Comparison of ENCODE assay signal across 9 cellular contexts in genomic region chr12:67457799-67458680, GRCh38.
DNase-seq lines count a peak whose midpoint lies in the region; ATAC-seq and TF ChIP-seq lines count a peak whose summit lies in the region.
"Had no signal": no experiment of that assay in that cellular context is flagged by ENCODE, and none has a peak within 500 bp of the region (broad histone marks: within the 10 kb centered on the region; RNA-seq: fewer than 3 reads in every experiment).

No MANE protein-coding gene starts in this region.

- H3K27ac ChIP-seq in OCI-LY1 (ENCODE audit: low read depth, low read length, poor library complexity, severe bottlenecking) (no peak overlapping the region), skeletal muscle tissue (ENCODE audit: low read depth, low read length) (peak overlapping the region; percentile 73)

- peak; percentile 12 for DNase-seq in GM13976 (ENCODE audit: low spot score)
- DNase-seq in foreskin fibroblast: peak in 1 of 2 donors; percentile 25
- no peak for DNase-seq in activated T-cell treated with anti-CD3 and anti-CD28 coated beads for 4 hours
- DNase-seq: cerebellar nuclear complex had no signal

- no peaks in the 10 kb centered on the region for H3F3A ChIP-seq in OCI-LY1 (ENCODE audit: insufficient read depth, low read length)

- H3K9me3 ChIP-seq in OCI-LY1 (ENCODE audit: low read length) (no peaks in the 10 kb centered on the region), skeletal muscle tissue (ENCODE audit: control insufficient read depth in 3 of 3, low read length in 3 of 3) (no peaks in the 10 kb centered on the region)

- no peak for ATAC-seq in HG02938 (IDR thresholded peaks at IDR 0.05; ENCODE audit: unreplicated experiment)
- no peak for ATAC-seq in GM21786 (IDR thresholded peaks at IDR 0.05; ENCODE audit: unreplicated experiment)
- no peak for ATAC-seq in HG03108 (IDR thresholded peaks at IDR 0.05; ENCODE audit: unreplicated experiment)

- H3K27me3 ChIP-seq in OCI-LY1 (ENCODE audit: insufficient read depth, low read length) (no peaks in the 10 kb centered on the region), skeletal muscle tissue (ENCODE audit: control insufficient read depth in 3 of 3, insufficient read depth in 3 of 3, low read length in 3 of 3) (no peaks in the 10 kb centered on the region)

- TF ChIP-seq CTCF in GM13976 (IDR thresholded peaks at IDR 0.05; ENCODE audit: borderline replicate concordance, control extremely low read depth, extremely low read depth, insufficient read depth, missing control alignments) (peak; percentile 13), OCI-LY1 (IDR thresholded peaks at IDR 0.05; ENCODE audit: low read length) (0 out of 2 replicates have a peak, but pooled peaks have one; percentile 18), foreskin fibroblast (IDR thresholded peaks at IDR 0.05; ENCODE audit: low read depth, low read length) (peak; percentile 11)

- H3K4me2 ChIP-seq in OCI-LY1 (ENCODE audit: low read length): no peak overlapping the region

- H3K79me2 ChIP-seq in OCI-LY1 (ENCODE audit: insufficient read depth, low read length): no peaks in the 10 kb centered on the region

- H3K4me1 ChIP-seq in OCI-LY1 (ENCODE audit: insufficient read depth, low read length, severe bottlenecking) (peaks cover 9% of the 10 kb centered on the region), skeletal muscle tissue (ENCODE audit: control insufficient read depth in 3 of 3, insufficient read depth in 3 of 3, low read length in 3 of 3) (peaks cover 31 to 51% (median 37%) of the 10 kb centered on the region in 3 donors)

- no peak overlapping the region for H2AFZ ChIP-seq in OCI-LY1 (ENCODE audit: low read length)

- H3K4me3 ChIP-seq in OCI-LY1 (ENCODE audit: low read depth, low read length, poor library complexity, severe bottlenecking) (no peak overlapping the region), foreskin fibroblast (ENCODE audit: low read depth in 1 of 2, low read length in 2 of 2) (no peak overlapping the region), skeletal muscle tissue (ENCODE audit: low read length in 3 of 3) (no peak overlapping the region)

- H3K9me2 ChIP-seq in OCI-LY1 (ENCODE audit: low read depth, low read length): no peaks in the 10 kb centered on the region

- in situ Hi-C loops in GM13976 (cut with MboI; ENCODE audit: low sequenced_read_pairs, unreplicated experiment): no loop called here

- no peaks in the 10 kb centered on the region for H4K20me1 ChIP-seq in OCI-LY1 (ENCODE audit: insufficient read depth, low read length)

- H3K9ac ChIP-seq in OCI-LY1 (ENCODE audit: low read length): no peak overlapping the region
- H3K9ac ChIP-seq in skeletal muscle tissue (ENCODE audit: low read depth in 1 of 3, low read length in 3 of 3): no peak overlapping the region

- no peaks in the 10 kb centered on the region for H3K36me3 ChIP-seq in OCI-LY1 (ENCODE audit: insufficient read depth, low read length)
- H3K36me3 ChIP-seq in skeletal muscle tissue (ENCODE audit: control insufficient read depth in 3 of 3, insufficient read depth in 3 of 3, low read length in 3 of 3): no peaks in the 10 kb centered on the region
